ENCODE assay signal across 27 cellular contexts in the genomic region with DNA sequence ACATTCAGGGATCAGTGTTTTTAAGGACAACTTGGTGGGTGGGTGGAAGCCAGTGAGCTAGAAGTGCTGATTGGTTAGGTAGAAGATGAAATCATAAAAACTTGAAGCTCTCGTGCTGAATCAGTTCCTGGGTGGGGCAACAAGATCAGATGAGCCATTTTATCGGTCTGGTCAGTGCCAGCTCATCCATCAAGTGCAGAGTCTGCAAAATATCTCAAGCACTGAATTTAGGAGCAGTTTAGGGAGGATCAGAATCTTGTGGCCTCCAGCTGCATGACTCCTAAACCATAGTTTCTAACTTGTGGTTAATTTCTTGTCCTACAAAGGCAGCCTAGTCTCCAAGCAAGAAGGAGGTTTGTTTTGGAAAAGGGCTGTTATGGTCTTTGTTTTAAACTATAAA.
A peak's percentile ranks its signal among the peaks of the same experiment; 100 is the strongest.
DNase-seq lines count a peak whose midpoint lies in the region; ATAC-seq, FAIRE-seq and TF ChIP-seq lines count a peak whose summit lies in the region.
"Had no signal": no experiment of that assay in that cellular context is flagged by ENCODE, and none has a peak within 500 bp of the region (broad histone marks: within the 10 kb centered on the region; RNA-seq: fewer than 3 reads in every experiment).

No MANE protein-coding gene starts in this region.

- H3K36me3 ChIP-seq in H1 (ENCODE audit: control insufficient read depth in 2 of 4, insufficient read depth in 4 of 4, low read length in 3 of 4) (no peaks in the 10 kb centered on the region), mesendoderm (ENCODE audit: control insufficient read depth, insufficient read depth, low read length) (no peaks in the 10 kb centered on the region)
- H3K36me3 ChIP-seq: BE2C, SJCRH30, thyroid gland had no signal

- H3K4me3 ChIP-seq in H1 (ENCODE audit: extremely low read depth in 1 of 4, insufficient read depth in 2 of 4, low read depth in 3 of 4, low read length in 4 of 4) = no peak overlapping the region
- H3K4me3 ChIP-seq in mesendoderm (ENCODE audit: low read length) = no peak overlapping the region
- H3K4me3 ChIP-seq: SJCRH30, thyroid gland had no signal

- no peak for TF ChIP-seq RAD21 in H1 (IDR thresholded peaks at IDR 0.05 in 1 of 2, conservative IDR thresholded peaks at IDR 0.05 in 1 of 2; ENCODE audit: low read depth in 2 of 2, low read length in 2 of 2)

- no peak overlapping the region for H2BK15ac ChIP-seq in H1 (ENCODE audit: low read length)
- no peak overlapping the region for H2BK15ac ChIP-seq in mesendoderm (replicated peaks; ENCODE audit: low read depth)

- no peaks in the 10 kb centered on the region for H4K20me1 ChIP-seq in H1 (replicated peaks in 1 of 2; ENCODE audit: control insufficient read depth in 1 of 2, insufficient read depth in 2 of 2, low read length in 2 of 2)

- H3K79me1 ChIP-seq in H1 (ENCODE audit: low read depth, low read length) (no peaks in the 10 kb centered on the region), mesendoderm (ENCODE audit: low read length) (no peaks in the 10 kb centered on the region)

- H2BK5ac ChIP-seq in H1 (ENCODE audit: low read depth, low read length) = no peak overlapping the region
- H2BK5ac ChIP-seq in mesendoderm (ENCODE audit: low read length) = no peak overlapping the region

- ATAC-seq in HG03280 (IDR thresholded peaks at IDR 0.05; ENCODE audit: unreplicated experiment) = no peak
- ATAC-seq: left ventricle myocardium superior; Panc1; stimulated activated naive CD8-positive, alpha-beta T cell treated with anti-CD3 and anti-CD28 coated beads, Interleukin-15, amount 100 ng/mL, for 72 hours had no signal

- H3K9ac ChIP-seq in H1 (replicated peaks in 1 of 4; ENCODE audit: extremely low read depth in 1 of 4, low read depth in 3 of 4, low read length in 3 of 4) = no peak overlapping the region
- H3K9ac ChIP-seq in mesendoderm (ENCODE audit: low read length) = no peak overlapping the region

- no peak for TF ChIP-seq EP300 in H1 (IDR thresholded peaks at IDR 0.05; ENCODE audit: borderline replicate concordance in 1 of 2, low read depth in 2 of 2, low read length in 2 of 2)

- WGBS in H1 (ENCODE audit: extremely low coverage in 1 of 2, insufficient coverage in 1 of 2, insufficient read length in 1 of 2, insufficient replicate concordance in 2 of 2, low coverage in 1 of 2, low lambda C conversion rate in 2 of 2, missing lambda C conversion rate in 1 of 2), 2 experiments = 89% methylated on average over 2 of the region's 2 CpGs; no CpG with 5 or more reads in 1 of the 2 experiments
- WGBS in mesendoderm (ENCODE audit: extremely low coverage, insufficient coverage, low lambda C conversion rate) = no CpG with 5 or more reads among the region's 2 CpGs

- H3K23ac ChIP-seq in H1 (ENCODE audit: insufficient read length) (no peak overlapping the region), mesendoderm (ENCODE audit: low read length) (no peak overlapping the region)

- no peak overlapping the region for H2BK120ac ChIP-seq in H1 (replicated peaks; ENCODE audit: low read depth, low read length)
- H2BK120ac ChIP-seq in mesendoderm (ENCODE audit: low read depth, low read length) = no peak overlapping the region

- H3K27ac ChIP-seq in H1 (ENCODE audit: low read depth, low read length) (no peak overlapping the region), mesendoderm (ENCODE audit: low read depth, low read length) (no peak overlapping the region)
- H3K27ac ChIP-seq: SJCRH30, thyroid gland had no signal

- H3K9me3 ChIP-seq in H1 (ENCODE audit: insufficient read depth in 2 of 2, low read depth in 1 of 2, low read length in 1 of 2) = no peaks in the 10 kb centered on the region
- H3K9me3 ChIP-seq: BE2C, SJCRH30, thyroid gland had no signal

- no peak overlapping the region for H4K91ac ChIP-seq in H1 (replicated peaks; ENCODE audit: insufficient read length, low read length)

- H3K4me2 ChIP-seq in H1 (ENCODE audit: insufficient read depth in 1 of 2, low read depth in 2 of 2, low read length in 2 of 2) (no peak overlapping the region), mesendoderm (ENCODE audit: low read length) (no peak overlapping the region)

- H3K79me2 ChIP-seq in H1 (ENCODE audit: control insufficient read depth in 1 of 2, insufficient read depth in 2 of 2, low read length in 2 of 2) (no peaks in the 10 kb centered on the region), mesendoderm (ENCODE audit: control insufficient read depth, insufficient read depth, low read length) (no peaks in the 10 kb centered on the region)

- FAIRE-seq in H1 (lab: Jason Lieb, UNC) = no peak
- FAIRE-seq: colon, keratinocyte had no signal

- H3K14ac ChIP-seq in H1 (ENCODE audit: insufficient read length) = no peak overlapping the region

- no peaks in the 10 kb centered on the region; the same call in 1 of the 2 replicates for H3K23me2 ChIP-seq in H1 (ENCODE audit: low read depth, low read length)

- CTCF ChIA-PET in H1 (lab: Charles Lee; ENCODE audit: partially characterized antibody) = no interaction called here

- H3K18ac ChIP-seq in H1 (ENCODE audit: extremely low read depth, low read length) = no peak overlapping the region
- no peak overlapping the region for H3K18ac ChIP-seq in mesendoderm (ENCODE audit: low read length)

- no peak for TF ChIP-seq CTCF in H1 (IDR thresholded peaks at IDR 0.05; ENCODE audit: control extremely low read depth in 1 of 3, insufficient read depth in 1 of 3, low read depth in 1 of 3, low read length in 3 of 3)

- POLR2A ChIA-PET in H1 (lab: Charles Lee; ENCODE audit: partially characterized antibody) = no interaction called here

- DNase-seq in EL = peak; percentile 19
- peak; percentile 3 for DNase-seq in OCI-M1 (lab: John Stamatoyannopoulos, UW)
- no peak for DNase-seq in H1 (ENCODE audit: low read depth in 1 of 2, low spot score in 2 of 2)
- DNase-seq in iris pigment epithelial cell (ENCODE audit: low read depth) = peak; percentile 2
- no peak for DNase-seq in iPS-NIHi11 (ENCODE audit: low spot score)
- no peak for DNase-seq in mesendoderm
- DNase-seq in ureter (ENCODE audit: low spot score) = no peak
- DNase-seq: activated B cell treated with CpG ODN at 0.5 μM for 24 hours; activated CD4-positive, alpha-beta T cell treated with anti-CD3 and anti-CD28 coated beads, Interleukin-2, amount 50 U/mL, for 1 hour; activated naive CD4-positive, alpha-beta T cell treated with anti-CD3 and anti-CD28 coated beads, Interleukin-2, amount 10 ng/mL, durations not matched to agents 7 days and 5 days; amniotic stem cell; BE2C; effector CD8-positive, alpha-beta T cell; GF-D8; Kasumi-1; left ventricle myocardium superior; NCI-H1092; NCI-H187 treated with DMSO at 0.1 percent for 48 hours; NCI-H2171 treated with DMSO at 0.1 percent for 48 hours; NCI-H510A treated with DMSO at 0.1 percent for 48 hours; SJCRH30; stimulated activated naive CD8-positive, alpha-beta T cell treated with anti-CD3 and anti-CD28 coated beads, Interleukin-15, amount 100 ng/mL, for 72 hours; thyroid gland had no signal

- H2AK5ac ChIP-seq in H1 (ENCODE audit: low read depth, low read length) (no peak overlapping the region), mesendoderm (ENCODE audit: low read length) (no peak overlapping the region)

- H2BK12ac ChIP-seq in H1 (ENCODE audit: low read depth, low read length) = no peak overlapping the region

- H3K56ac ChIP-seq in H1 (replicated peaks; ENCODE audit: insufficient read length, low read depth, low read length) = no peak overlapping the region
- H3K56ac ChIP-seq in mesendoderm (ENCODE audit: low read length) = no peak overlapping the region

- H3K4ac ChIP-seq in H1 (replicated peaks; ENCODE audit: insufficient read length, low read depth, low read length) (no peak overlapping the region), mesendoderm (ENCODE audit: low read depth, low read length) (no peak overlapping the region)

- peak overlapping the region; percentile 30; the same call in 1 of the 2 replicates for H2AFZ ChIP-seq in H1 (ENCODE audit: low read length)

- H4K5ac ChIP-seq in H1 (ENCODE audit: insufficient read length, low read depth, low read length) (no peak overlapping the region), mesendoderm (ENCODE audit: low read length) (no peak overlapping the region)

- H3K4me1 ChIP-seq in H1 (replicated peaks in 1 of 4; ENCODE audit: control insufficient read depth in 3 of 4, insufficient read depth in 4 of 4, low read length in 3 of 4) = 0 out of 7 replicates have a peak, but pooled peaks cover 0 to 2% (median 0%) of the 10 kb centered on the region in 4 experiments
- H3K4me1 ChIP-seq in mesendoderm (ENCODE audit: control insufficient read depth, low read depth, low read length) = peaks cover under 1% of the 10 kb centered on the region
- H3K4me1 ChIP-seq: BE2C, thyroid gland had no signal

- H4K8ac ChIP-seq in H1 (ENCODE audit: extremely low read depth, insufficient read depth, low read length) (no peak overlapping the region), mesendoderm (ENCODE audit: low read depth, low read length) (no peak overlapping the region)

- no peak overlapping the region for H2BK20ac ChIP-seq in H1 (ENCODE audit: low read length)

- TF ChIP-seq POLR2A in H1 (IDR thresholded peaks at IDR 0.05; ENCODE audit: control extremely low read depth in 1 of 2, low read depth in 2 of 2, low read length in 2 of 2) = no peak

- H3K27me3 ChIP-seq in H1 (replicated peaks in 1 of 4; ENCODE audit: control insufficient read depth in 3 of 4, extremely low read depth in 1 of 4, insufficient read depth in 3 of 4, low read length in 3 of 4) (no peaks in the 10 kb centered on the region), mesendoderm (ENCODE audit: insufficient read depth, low read length, poor library complexity) (no peaks in the 10 kb centered on the region)
- H3K27me3 ChIP-seq: BE2C, SJCRH30, thyroid gland had no signal

TF ChIP-seq in H1, 55 proteins besides CTCF, POLR2A, EP300 and RAD21 (continues in another document):
- TF ChIP-seq, protein P1, sequence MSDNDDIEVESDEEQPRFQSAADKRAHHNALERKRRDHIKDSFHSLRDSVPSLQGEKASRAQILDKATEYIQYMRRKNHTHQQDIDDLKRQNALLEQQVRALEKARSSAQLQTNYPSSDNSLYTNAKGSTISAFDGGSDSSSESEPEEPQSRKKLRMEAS (IDR thresholded peaks at IDR 0.05) = no peak
- TF ChIP-seq, protein P2, sequence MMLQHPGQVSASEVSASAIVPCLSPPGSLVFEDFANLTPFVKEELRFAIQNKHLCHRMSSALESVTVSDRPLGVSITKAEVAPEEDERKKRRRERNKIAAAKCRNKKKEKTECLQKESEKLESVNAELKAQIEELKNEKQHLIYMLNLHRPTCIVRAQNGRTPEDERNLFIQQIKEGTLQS (IDR thresholded peaks at IDR 0.05; ENCODE audit: insufficient read depth, low read depth, low read length) = no peak
- TF ChIP-seq GTF2F1 (IDR thresholded peaks at IDR 0.05; ENCODE audit: borderline replicate concordance, low read depth, low read length) (no peak), CBX5 (IDR thresholded peaks at IDR 0.05; ENCODE audit: low read depth, low read length) (no peak), BCL11A (IDR thresholded peaks at IDR 0.05; ENCODE audit: low read depth in 2 of 2, low read length in 2 of 2) (no peak), SUZ12 (IDR thresholded peaks at IDR 0.05; ENCODE audit: low read length) (no peak), KDM5A (IDR thresholded peaks at IDR 0.05; ENCODE audit: low read length) (no peak)

Comparison
In these comparisons a context has a peak if more than half of its experiments do, and no peak if none do; other contexts are left out.
1. DNase-seq: peak in EL (single experiment), OCI-M1 (single experiment) and iris pigment epithelial cell (single experiment); none in H1 (0 of 2), iPS-NIHi11 (single experiment), mesendoderm (single experiment) and ureter (single experiment).